30 cellular contexts compared by ENCODE assay signal in genomic region chr7:141577043-141577839, GRCh38.
"Had no signal": no experiment of that assay in that cellular context is flagged by ENCODE, and none has a peak within 500 bp of the region (broad histone marks: within the 10 kb centered on the region; RNA-seq: fewer than 3 reads in every experiment).

No MANE protein-coding gene starts in this region.

- H3K4me1 ChIP-seq: ascending aorta, breast epithelium, colonic mucosa had no signal

- H3K9me3 ChIP-seq: ascending aorta, colonic mucosa had no signal

- H3K36me3 ChIP-seq: breast epithelium, cardiac muscle cell, colonic mucosa had no signal

- H3K4me3 Mint-ChIP-seq: activated CD4-positive, alpha-beta memory T cell treated with anti-CD3 and anti-CD28 coated beads, Interleukin-2, amount 10 ng/mL, durations not matched to agents 7 days and 5 days; activated CD4-positive, alpha-beta T cell treated with anti-CD3 and anti-CD28 coated beads, Interleukin-2, amount 10 ng/mL, durations not matched to agents 7 days and 5 days; activated naive CD4-positive, alpha-beta T cell treated with anti-CD3 and anti-CD28 coated beads, Interleukin-2, amount 10 ng/mL, durations not matched to agents 7 days and 5 days; activated naive CD8-positive, alpha-beta T cell treated with anti-CD3 and anti-CD28 coated beads, Interleukin-2, amount 10 ng/mL, durations not matched to agents 7 days and 5 days; activated T-cell treated with anti-CD3 and anti-CD28 coated beads, Interleukin-2, amount 50 U/mL, for 24 hours; activated T-cell treated with anti-CD3 and anti-CD28 coated beads, Interleukin-2, amount 50 U/mL, for 72 hours; brain; T-helper 17 cell; T-helper 2 cell treated with Interferon-gamma antibody and Interleukin-4, amounts not matched to agents 5 μg/mL and 100 μg/mL, for 36 hours had no signal

- H3K4me1 Mint-ChIP-seq: activated CD4-positive, alpha-beta memory T cell treated with anti-CD3 and anti-CD28 coated beads, Interleukin-2, amount 10 ng/mL, durations not matched to agents 7 days and 5 days; activated CD4-positive, alpha-beta T cell treated with anti-CD3 and anti-CD28 coated beads, Interleukin-2, amount 10 ng/mL, durations not matched to agents 7 days and 5 days; activated naive CD4-positive, alpha-beta T cell treated with anti-CD3 and anti-CD28 coated beads, Interleukin-2, amount 10 ng/mL, durations not matched to agents 7 days and 5 days; brain; T-helper 17 cell had no signal

- H3K27me3 ChIP-seq: ascending aorta, breast epithelium, cardiac muscle cell, colonic mucosa had no signal

- ATAC-seq: activated naive CD4-positive, alpha-beta T cell treated with anti-CD3 and anti-CD28 coated beads, Interleukin-2, amount 50 U/mL, for 72 hours; activated T-cell treated with anti-CD3 and anti-CD28 coated beads, Interleukin-2, amount 50 U/mL, for 72 hours; T-helper 17 cell had no signal

- H3K27ac Mint-ChIP-seq: activated CD4-positive, alpha-beta memory T cell treated with anti-CD3 and anti-CD28 coated beads, Interleukin-2, amount 10 ng/mL, durations not matched to agents 7 days and 5 days; activated CD4-positive, alpha-beta T cell treated with anti-CD3 and anti-CD28 coated beads, Interleukin-2, amount 10 ng/mL, durations not matched to agents 7 days and 5 days; activated naive CD4-positive, alpha-beta T cell treated with anti-CD3 and anti-CD28 coated beads, Interleukin-2, amount 10 ng/mL, durations not matched to agents 7 days and 5 days; activated naive CD8-positive, alpha-beta T cell treated with anti-CD3 and anti-CD28 coated beads, Interleukin-2, amount 10 ng/mL, durations not matched to agents 7 days and 5 days; activated T-cell treated with anti-CD3 and anti-CD28 coated beads, Interleukin-2, amount 50 U/mL, for 24 hours; activated T-cell treated with anti-CD3 and anti-CD28 coated beads, Interleukin-2, amount 50 U/mL, for 72 hours; brain; T-helper 17 cell; T-helper 2 cell treated with Interferon-gamma antibody and Interleukin-4, amounts not matched to agents 5 μg/mL and 100 μg/mL, for 36 hours had no signal

- FAIRE-seq: endometrium, endothelial cell of umbilical vein, frontal cortex had no signal

- DNase-seq: activated CD4-positive, alpha-beta memory T cell treated with anti-CD3 and anti-CD28 coated beads, Interleukin-2, amount 10 ng/mL, durations not matched to agents 7 days and 5 days; activated CD4-positive, alpha-beta T cell treated with anti-CD3 and anti-CD28 coated beads for 1 hour; activated CD4-positive, alpha-beta T cell treated with anti-CD3 and anti-CD28 coated beads for 4 hours; activated CD4-positive, alpha-beta T cell treated with anti-CD3 and anti-CD28 coated beads, Interleukin-2, amount 10 ng/mL, durations not matched to agents 7 days and 5 days; activated CD4-positive, alpha-beta T cell treated with anti-CD3 and anti-CD28 coated beads, Interleukin-2, amount 50 U/mL, for 4 hours; activated CD8-positive, alpha-beta memory T cell treated with anti-CD3 and anti-CD28 coated beads, Interleukin-2, amount 50 U/mL, for 48 hours; activated gamma-delta T cell; activated naive CD4-positive, alpha-beta T cell; activated naive CD4-positive, alpha-beta T cell treated with anti-CD3 and anti-CD28 coated beads, Interleukin-2, amount 10 ng/mL, durations not matched to agents 7 days and 5 days; activated naive CD8-positive, alpha-beta T cell treated with anti-CD3 and anti-CD28 coated beads, Interleukin-2, amount 10 ng/mL, durations not matched to agents 7 days and 5 days; activated T-cell treated with anti-CD3 and anti-CD28 coated beads for 4 hours; activated T-cell treated with anti-CD3 and anti-CD28 coated beads, Interleukin-2, amount 50 U/mL, for 24 hours; activated T-cell treated with anti-CD3 and anti-CD28 coated beads, Interleukin-2, amount 50 U/mL, for 72 hours; central memory CD4-positive, alpha-beta T cell; cerebellar nuclear complex; colonic mucosa; effector CD8-positive, alpha-beta T cell; foreskin fibroblast; head of caudate nucleus; T-helper 17 cell had no signal

- H3K27ac ChIP-seq: ascending aorta, breast epithelium, cardiac muscle cell, colonic mucosa, epithelial cell of prostate had no signal

- H3K4me3 ChIP-seq: ascending aorta, breast epithelium, cardiac muscle cell, colonic mucosa had no signal
